8 cellular contexts compared by ENCODE assay signal in the genomic region with DNA sequence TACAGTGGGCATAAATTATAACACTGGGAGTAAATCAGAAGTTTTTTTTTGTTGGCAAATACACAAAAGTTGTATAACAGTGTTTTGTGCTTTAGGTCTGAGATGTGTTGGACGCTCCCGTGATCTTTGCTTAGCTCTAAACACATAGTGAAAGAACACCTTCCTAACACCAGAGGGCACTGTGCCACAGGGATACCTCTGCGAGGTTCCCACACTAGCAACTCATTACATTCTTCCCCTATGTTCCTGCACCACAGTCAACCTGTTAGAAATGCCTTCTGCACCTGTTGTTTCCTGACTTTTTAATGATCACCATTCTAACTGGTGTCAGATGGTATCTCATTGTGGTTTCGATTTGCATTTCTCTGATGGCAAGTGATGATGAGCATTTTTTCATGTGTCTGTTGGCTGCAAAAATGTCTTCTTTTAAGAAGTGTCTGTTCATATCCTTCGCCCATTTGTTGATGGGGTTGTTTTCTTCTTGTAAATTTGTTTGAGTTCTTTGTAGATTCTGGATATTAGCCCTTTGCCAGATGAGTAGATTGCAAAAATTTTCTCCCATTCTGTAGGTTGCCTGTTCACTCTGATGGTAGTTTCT. TPM values are rescaled to one million over a fixed set of nuclear protein-coding genes. Genes with fewer than 3 reads are reported as not detected.
A peak's percentile ranks its signal among the peaks of the same experiment; 100 is the strongest.
DNase-seq lines count a peak whose midpoint lies in the region; ATAC-seq and TF ChIP-seq lines count a peak whose summit lies in the region.
"Not testable (repeated sequence)": the region's sequence is repeated elsewhere in the genome, so short reads cannot be mapped to it uniquely, and the experiment has no call there.

No MANE protein-coding gene starts in this region.

- H3K9me3 ChIP-seq in lower lobe of right lung: not testable (repeated sequence)

- H3K4me1 ChIP-seq in lower lobe of right lung: not testable (repeated sequence)

- DNase-seq in DMS114 treated with DMSO at 0.1 percent for 48 hours (lab: John Stamatoyannopoulos, UW; ENCODE audit: unreplicated experiment): peak; percentile 54
- DNase-seq in HPDE6-E6E7 (ENCODE audit: extremely low spot score): peak; percentile 63
- DNase-seq in NCI-H82 (lab: John Stamatoyannopoulos, UW): peak; percentile 78
- DNase-seq in activated CD4-positive, alpha-beta T cell treated with anti-CD3 and anti-CD28 coated beads, Interleukin-2, amount 50 U/mL, for 48 hours: peak; percentile 56 to 64
- DNase-seq in dermis microvascular lymphatic vessel endothelial cell (ENCODE audit: low read depth in 2 of 2): peak; percentile 66 to 80
- peak; percentile 56 for DNase-seq in lower lobe of right lung
- peak; percentile 19 to 46 for DNase-seq in stimulated activated CD8-positive, alpha-beta memory T cell treated with anti-CD3 and anti-CD28 coated beads, Interleukin-15, amount 100 ng/mL, for 4 hours (ENCODE audit: low read depth in 2 of 2)

- intact Hi-C loops in lower lobe of right lung (cut with DNase I): not testable (repeated sequence)

- peak; percentile 84 for TF ChIP-seq CTCF in lower lobe of right lung (IDR thresholded peaks at IDR 0.05)

- H3K27me3 ChIP-seq in lower lobe of right lung (ENCODE audit: low read depth): not testable (repeated sequence)

- H3K36me3 ChIP-seq in lower lobe of right lung: not testable (repeated sequence)

- H3K4me3 ChIP-seq in lower lobe of right lung: not testable (repeated sequence)

- not testable (repeated sequence) for H3K27ac ChIP-seq in lower lobe of right lung

- ATAC-seq in GM21447 (IDR thresholded peaks at IDR 0.05; ENCODE audit: unreplicated experiment) (peak; percentile 39), lower lobe of right lung (peak; percentile 46 to 63)

RNA-seq across cellular contexts. Expression of a gene that starts 4.8 kb away (rescaled TPM):
- total RNA-seq in dermis microvascular lymphatic vessel endothelial cell (101 and 149 TPM in 2 replicates), lower lobe of right lung (93.9 TPM)
